9 cellular contexts compared by ENCODE assay signal in the genomic region with DNA sequence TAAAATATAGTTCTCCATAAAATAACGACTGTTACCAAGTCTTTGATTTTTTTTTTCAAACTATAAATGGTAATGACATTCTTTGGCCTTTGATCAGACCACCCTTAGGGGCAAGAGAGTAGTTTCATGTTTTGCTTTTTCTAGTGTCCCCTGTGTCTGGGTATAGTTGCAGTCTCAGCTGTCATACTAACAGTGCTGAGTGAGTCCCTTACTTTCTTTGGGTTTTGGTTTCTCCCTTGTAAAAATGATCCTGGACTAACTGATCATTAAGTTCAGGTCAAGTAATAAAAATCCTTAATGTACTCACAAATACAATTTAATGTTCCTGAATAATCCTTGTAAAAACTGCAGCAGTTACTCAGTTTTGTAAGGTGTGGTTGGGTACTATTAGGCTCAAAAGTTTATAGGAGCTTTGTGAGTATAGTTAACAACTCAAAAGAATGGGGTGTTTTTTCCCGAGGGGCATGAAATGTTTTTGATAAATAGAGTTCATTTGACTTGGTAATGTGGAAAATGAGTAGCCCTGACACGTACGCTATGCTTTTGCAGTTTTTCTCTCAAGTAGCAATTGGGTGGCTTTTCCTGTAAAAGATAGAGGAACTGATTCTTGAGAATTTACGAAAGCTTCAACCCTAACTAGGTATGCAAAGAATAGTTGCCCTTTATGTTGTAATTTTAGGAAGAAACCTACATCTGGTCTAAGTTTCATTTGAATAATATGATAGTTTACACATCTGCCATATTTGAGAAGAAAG. TPM values are rescaled to one million over a fixed set of nuclear protein-coding genes. Genes with fewer than 3 reads are reported as not detected.
A peak's percentile ranks its signal among the peaks of the same experiment; 100 is the strongest.
DNase-seq lines count a peak whose midpoint lies in the region; ATAC-seq and TF ChIP-seq lines count a peak whose summit lies in the region.
"Had no signal": no experiment of that assay in that cellular context is flagged by ENCODE, and none has a peak within 500 bp of the region (broad histone marks: within the 10 kb centered on the region; RNA-seq: fewer than 3 reads in every experiment).

No MANE protein-coding gene starts in this region.

- peaks cover 23% of the 10 kb centered on the region for H3F3A ChIP-seq in smooth muscle cell (ENCODE audit: low read depth)

- TF ChIP-seq CTCF in smooth muscle cell (IDR thresholded peaks at IDR 0.05; ENCODE audit: borderline replicate concordance, insufficient read depth, poor library complexity, severe bottlenecking) = no peak
- TF ChIP-seq CTCF in chondrocyte (IDR thresholded peaks at IDR 0.05) = no peak

- DNase-seq in T-helper 17 cell (no peak), smooth muscle cell (lab: John Stamatoyannopoulos, UW; ENCODE audit: unreplicated experiment) (no peak), chondrocyte (ENCODE audit: low spot score) (no peak), cerebellar cortex (ENCODE audit: low spot score) (no peak), NCI-H1930 (lab: John Stamatoyannopoulos, UW) (no peak)

- peak overlapping the region; percentile 80 for H3K4me2 ChIP-seq in smooth muscle cell

- H2AFZ ChIP-seq in smooth muscle cell (ENCODE audit: low read depth) = no peak overlapping the region

- H3K27me3 Mint-ChIP-seq in T-helper 17 cell = no peaks in the 10 kb centered on the region
- no peaks in the 10 kb centered on the region for H3K27me3 Mint-ChIP-seq in chondrocyte (ENCODE audit: low read depth)

- no peaks in the 10 kb centered on the region for H3K27me3 ChIP-seq in smooth muscle cell (ENCODE audit: low read depth)

- ATAC-seq in GM19043 (IDR thresholded peaks at IDR 0.05; ENCODE audit: low read depth, unreplicated experiment) = peak; percentile 39
- peak; percentile 34 for ATAC-seq in HG03095 (IDR thresholded peaks at IDR 0.05; ENCODE audit: unreplicated experiment)
- ATAC-seq in T-helper 17 cell = peak; percentile 4
- ATAC-seq: HepG2 had no signal

- H3K79me2 ChIP-seq in smooth muscle cell (ENCODE audit: low read depth) = peaks cover 86% of the 10 kb centered on the region

- H3K27ac Mint-ChIP-seq in T-helper 17 cell = peak overlapping the region; percentile 99
- H3K27ac Mint-ChIP-seq in chondrocyte (ENCODE audit: unreplicated experiment) = no peak overlapping the region

- H3K4me3 ChIP-seq in smooth muscle cell = no peak overlapping the region

- peaks cover 35% of the 10 kb centered on the region for H3K4me1 ChIP-seq in smooth muscle cell (ENCODE audit: low read depth)

- no peaks in the 10 kb centered on the region for H3K9me3 Mint-ChIP-seq in chondrocyte (ENCODE audit: low read depth)
- H3K9me3 Mint-ChIP-seq: nephron had no signal

- H3K4me3 Mint-ChIP-seq in T-helper 17 cell = peak overlapping the region; percentile 69
- H3K4me3 Mint-ChIP-seq in chondrocyte (ENCODE audit: unreplicated experiment) = no peak overlapping the region
- H3K4me3 Mint-ChIP-seq: nephron had no signal

- no peak overlapping the region for H3K9ac ChIP-seq in smooth muscle cell (ENCODE audit: low read depth)

- 82% methylated on average over 5 of the region's 5 CpGs for WGBS in smooth muscle cell (ENCODE audit: low lambda C conversion rate)

- no peaks in the 10 kb centered on the region for H3K36me3 ChIP-seq in smooth muscle cell (ENCODE audit: low read depth)

- H3K9me3 ChIP-seq in T-helper 17 cell (ENCODE audit: control insufficient read depth, low read length, poor library complexity, severe bottlenecking) = no peaks in the 10 kb centered on the region
- H3K9me3 ChIP-seq in smooth muscle cell (replicated peaks; ENCODE audit: low read depth) = no peaks in the 10 kb centered on the region

- H3K4me1 Mint-ChIP-seq in T-helper 17 cell = peaks cover 80% of the 10 kb centered on the region
- H3K4me1 Mint-ChIP-seq in chondrocyte (ENCODE audit: low read depth) = peaks cover 86% of the 10 kb centered on the region

- peaks cover 3% of the 10 kb centered on the region for H3K36me3 Mint-ChIP-seq in T-helper 17 cell (ENCODE audit: low read depth)
- H3K36me3 Mint-ChIP-seq in chondrocyte (ENCODE audit: low read depth) = no peaks in the 10 kb centered on the region

- H3K27ac ChIP-seq in smooth muscle cell (ENCODE audit: low read depth) = peak overlapping the region; percentile 91

- peaks cover 93% of the 10 kb centered on the region for H4K20me1 ChIP-seq in smooth muscle cell (ENCODE audit: low read depth)

RNA-seq across cellular contexts. Expression of gene PTPN1, which starts 6.2 kb away (rescaled TPM):
- 10 to 100 TPM; 65.5 to 67.7 TPM for total RNA-seq in T-helper 17 cell
- 28.9 and 35.6 TPM in 2 replicates for total RNA-seq in smooth muscle cell
- 16.1 and 19.4 TPM in 2 replicates for polyA plus RNA-seq in smooth muscle cell
- total RNA-seq in chondrocyte = 30.3 to 32.4 TPM (median 30.8 TPM) in 3 replicates
